34 cellular contexts compared by ENCODE assay signal in genomic region chr10:106802949-106803348, GRCh38.
"Had no signal": no experiment of that assay in that cellular context is flagged by ENCODE, and none has a peak within 500 bp of the region (broad histone marks: within the 10 kb centered on the region; RNA-seq: fewer than 3 reads in every experiment).

No MANE protein-coding gene starts in this region.

- H3K36me3 ChIP-seq: adrenal gland, ascending aorta, brain microvascular endothelial cell, breast epithelium, cardiac muscle cell had no signal

- H3K4me3 ChIP-seq: adrenal gland, ascending aorta, body of pancreas, breast epithelium, cardiac muscle cell had no signal

- H3K27me3 ChIP-seq: adrenal gland, ascending aorta, body of pancreas, brain microvascular endothelial cell, breast epithelium, cardiac muscle cell had no signal

- FAIRE-seq: astrocyte, bronchial epithelial cell had no signal

- H3K27ac ChIP-seq: adrenal gland, ascending aorta, body of pancreas, brain microvascular endothelial cell, breast epithelium, cardiac muscle cell had no signal

- ATAC-seq: activated naive CD4-positive, alpha-beta T cell treated with anti-CD3 and anti-CD28 coated beads, Interleukin-2, amount 50 U/mL, for 72 hours; activated naive CD8-positive, alpha-beta T cell treated with anti-CD3 and anti-CD28 coated beads, Interleukin-2, amount 50 U/mL, for 24 hours; activated T-cell treated with anti-CD3 and anti-CD28 coated beads, Interleukin-2, amount 50 U/mL, for 4 hours; activated T-cell treated with anti-CD3 and anti-CD28 coated beads, Interleukin-2, amount 50 U/mL, for 72 hours; activated T-helper 17 cell treated with anti-CD3 and anti-CD28 coated beads, Interleukin-2, amount 50 U/mL, for 72 hours; body of pancreas had no signal

- H3K4me1 ChIP-seq: adrenal gland, ascending aorta, body of pancreas, breast epithelium had no signal

- DNase-seq: activated effector memory CD4-positive, alpha-beta T cell treated with anti-CD3 and anti-CD28 coated beads, Interleukin-2, amount 50 U/mL, for 16 hours; activated effector memory CD4-positive, alpha-beta T cell treated with Interleukin-2 at 50 U/mL for 16 hours; activated gamma-delta T cell; activated gamma-delta T cell treated with Interleukin-2 at 50 U/mL for 16 hours; activated naive CD4-positive, alpha-beta T cell; activated naive CD4-positive, alpha-beta T cell treated with anti-CD3 and anti-CD28 coated beads for 36 hours; activated naive CD4-positive, alpha-beta T cell treated with anti-CD3 and anti-CD28 coated beads, Interleukin-2, amount 10 ng/mL, durations not matched to agents 7 days and 5 days; activated naive CD4-positive, alpha-beta T cell treated with anti-CD3 and anti-CD28 coated beads, Interleukin-2, amount 50 U/mL, for 16 hours; activated naive CD4-positive, alpha-beta T cell treated with Interleukin-2 at 50 U/mL for 16 hours; activated naive CD8-positive, alpha-beta T cell treated with anti-CD3 and anti-CD28 coated beads for 36 hours; activated naive CD8-positive, alpha-beta T cell treated with anti-CD3 and anti-CD28 coated beads, Interleukin-2, amount 10 ng/mL, durations not matched to agents 7 days and 5 days; activated naive CD8-positive, alpha-beta T cell treated with anti-CD3 and anti-CD28 coated beads, Interleukin-2, amount 50 U/mL, for 24 hours; activated T-cell treated with anti-CD3 and anti-CD28 coated beads, Interleukin-2, amount 50 U/mL, for 1 hour; activated T-cell treated with anti-CD3 and anti-CD28 coated beads, Interleukin-2, amount 50 U/mL, for 24 hours; activated T-cell treated with anti-CD3 and anti-CD28 coated beads, Interleukin-2, amount 50 U/mL, for 4 hours; activated T-cell treated with anti-CD3 and anti-CD28 coated beads, Interleukin-2, amount 50 U/mL, for 48 hours; activated T-cell treated with anti-CD3 and anti-CD28 coated beads, Interleukin-2, amount 50 U/mL, for 72 hours; adrenal gland; amniotic stem cell; amygdala; anterior cingulate cortex; aorta; body of pancreas; brain microvascular endothelial cell; caudate nucleus; central memory CD4-positive, alpha-beta T cell; cerebellar nuclear complex had no signal

- H3K9me3 ChIP-seq: adrenal gland, ascending aorta, body of pancreas, breast epithelium had no signal
